8 cellular contexts compared by ENCODE assay signal in the genomic region with DNA sequence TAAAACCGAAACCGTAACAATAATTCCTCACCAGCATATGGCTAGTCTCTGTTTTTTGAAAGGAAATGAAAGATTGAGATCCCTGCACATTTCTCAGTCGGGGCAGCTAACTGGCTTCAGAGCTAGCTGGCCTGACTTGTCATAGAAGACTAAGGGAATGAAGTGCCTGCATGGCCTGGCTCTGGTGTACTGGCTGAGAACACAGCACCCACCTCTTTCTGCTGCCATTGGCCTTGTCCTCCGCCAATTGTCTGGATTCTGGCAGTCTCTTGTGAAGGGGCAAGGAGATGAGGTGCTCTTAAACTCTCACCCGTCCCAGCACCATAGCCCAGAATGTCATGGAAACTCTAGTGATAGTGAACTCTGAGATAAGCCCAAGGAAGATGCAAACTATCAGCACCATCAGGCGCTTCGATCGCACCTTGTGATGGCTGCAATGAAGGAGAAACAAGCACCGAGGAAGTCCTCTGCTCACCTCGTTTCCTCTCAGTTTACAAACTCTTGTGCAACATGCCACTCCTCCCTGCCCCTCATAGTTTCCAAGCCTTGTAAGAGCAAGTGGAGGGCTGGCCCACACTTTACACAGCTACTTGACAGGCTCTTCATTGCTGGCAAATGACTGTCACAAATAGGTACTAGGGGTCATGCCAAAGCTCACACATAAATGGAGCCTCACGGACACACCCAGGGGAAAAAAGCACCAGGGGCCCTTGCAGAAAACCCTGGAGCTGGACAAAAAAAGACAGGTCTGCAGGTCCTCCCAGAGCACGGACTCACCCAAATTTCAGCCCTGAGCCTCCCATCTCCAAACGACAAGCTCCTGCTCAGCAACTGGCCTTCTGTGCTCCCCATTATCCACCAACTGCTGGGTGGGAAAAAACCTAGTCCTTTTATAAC. TPM values are rescaled to one million over a fixed set of nuclear protein-coding genes. Genes with fewer than 3 reads are reported as not detected.
DNase-seq lines count a peak whose midpoint lies in the region; ATAC-seq, FAIRE-seq and TF ChIP-seq lines count a peak whose summit lies in the region.

No MANE protein-coding gene starts in this region.

- no peaks in the 10 kb centered on the region for H3K9me3 Mint-ChIP-seq in activated CD8-positive, alpha-beta T cell treated with anti-CD3 and anti-CD28 coated beads, Interleukin-2, amount 10 ng/mL, durations not matched to agents 7 days and 5 days (ENCODE audit: insufficient read depth)

- H3K4me3 ChIP-seq in fibroblast of villous mesenchyme (ENCODE audit: low read depth, low read length), result peak overlapping the region; percentile 70
- peak overlapping the region; percentile 77 for H3K4me3 ChIP-seq in skeletal muscle satellite cell (ENCODE audit: low read length)

- DNase-seq in NOMO-1 (lab: John Stamatoyannopoulos, UW; ENCODE audit: unreplicated experiment in 2 of 2) (peak; percentile 22 to 52), NOMO-1 treated with dmso at 0.1 percent for 144 hours (lab: John Stamatoyannopoulos, UW; ENCODE audit: unreplicated experiment) (no peak), fibroblast of villous mesenchyme (ENCODE audit: low read depth) (peak; percentile 31), HuH-7.5 (ENCODE audit: low spot score) (no peak), RCC 7860 (ENCODE audit: low spot score) (no peak)
- peak; percentile 71 for DNase-seq in activated CD8-positive, alpha-beta T cell treated with anti-CD3 and anti-CD28 coated beads, Interleukin-2, amount 10 ng/mL, durations not matched to agents 7 days and 5 days

- H3K27me3 Mint-ChIP-seq in activated CD8-positive, alpha-beta T cell treated with anti-CD3 and anti-CD28 coated beads, Interleukin-2, amount 10 ng/mL, durations not matched to agents 7 days and 5 days (ENCODE audit: low read depth), result no peaks in the 10 kb centered on the region

- peaks cover 16% of the 10 kb centered on the region for H3K36me3 ChIP-seq in skeletal muscle satellite cell (ENCODE audit: insufficient read depth, low read length)

- H3K9me3 ChIP-seq in skeletal muscle satellite cell (replicated peaks; ENCODE audit: low read length), result no peaks in the 10 kb centered on the region

- peaks cover 42% of the 10 kb centered on the region for H3K36me3 Mint-ChIP-seq in activated CD8-positive, alpha-beta T cell treated with anti-CD3 and anti-CD28 coated beads, Interleukin-2, amount 10 ng/mL, durations not matched to agents 7 days and 5 days (ENCODE audit: low read depth)

- no peaks in the 10 kb centered on the region for H3K27me3 ChIP-seq in skeletal muscle satellite cell (ENCODE audit: control insufficient read depth, insufficient read depth, low read length)

- POLR2A ChIA-PET in activated CD8-positive, alpha-beta T cell treated with anti-CD3 and anti-CD28 coated beads, Interleukin-2, amount 10 ng/mL, durations not matched to agents 7 days and 5 days (lab: Charles Lee), result interaction anchor here (1.2 to 2.4 kb wide), 5 partner anchors 8 to 122 kb away, joined by 3 to 11 read pairs (median 6); a partner anchor contains a TSS

- H3K9ac ChIP-seq in skeletal muscle satellite cell (ENCODE audit: low read depth, low read length), result peak overlapping the region; percentile 79

- CTCF ChIA-PET in activated CD8-positive, alpha-beta T cell treated with anti-CD3 and anti-CD28 coated beads, Interleukin-2, amount 10 ng/mL, durations not matched to agents 7 days and 5 days (lab: Charles Lee), result interaction anchor here (1.0 to 3.3 kb wide), 6 partner anchors 12 to 71 kb away, joined by 3 to 14 read pairs (median 4); a partner anchor contains a TSS

- no peak for TF ChIP-seq CTCF in fibroblast of villous mesenchyme (IDR thresholded peaks at IDR 0.05; ENCODE audit: insufficient read depth, low read depth, low read length)

- peak overlapping the region; percentile 91 for H3K4me3 Mint-ChIP-seq in activated CD8-positive, alpha-beta T cell treated with anti-CD3 and anti-CD28 coated beads, Interleukin-2, amount 10 ng/mL, durations not matched to agents 7 days and 5 days

- H3K27ac Mint-ChIP-seq in activated CD8-positive, alpha-beta T cell treated with anti-CD3 and anti-CD28 coated beads, Interleukin-2, amount 10 ng/mL, durations not matched to agents 7 days and 5 days, result peak overlapping the region; percentile 78

- peaks cover 52% of the 10 kb centered on the region for H3K4me1 Mint-ChIP-seq in activated CD8-positive, alpha-beta T cell treated with anti-CD3 and anti-CD28 coated beads, Interleukin-2, amount 10 ng/mL, durations not matched to agents 7 days and 5 days (ENCODE audit: low read depth)

- peak; percentile 43 for ATAC-seq in activated CD8-positive, alpha-beta T cell treated with anti-CD3 and anti-CD28 coated beads, Interleukin-2, amount 10 ng/mL, durations not matched to agents 7 days and 5 days
- no peak for ATAC-seq in GM18498 (IDR thresholded peaks at IDR 0.05; ENCODE audit: unreplicated experiment)

- FAIRE-seq in RCC 7860 (lab: Jason Lieb, UNC), result no peak

- H3K4me2 ChIP-seq in skeletal muscle satellite cell (ENCODE audit: low read length), result peak overlapping the region; percentile 90

- H3K4me1 ChIP-seq in skeletal muscle satellite cell (ENCODE audit: control insufficient read depth, insufficient read depth, low read length), result peaks cover 32% of the 10 kb centered on the region

RNA-seq across cellular contexts. Expression of a gene that starts 16.4 kb away (rescaled TPM):
- 10 to 100 TPM; 40.2 to 41.1 TPM for total RNA-seq in activated CD8-positive, alpha-beta T cell treated with anti-CD3 and anti-CD28 coated beads, Interleukin-2, amount 10 ng/mL, durations not matched to agents 7 days and 5 days
- 31.1 and 35.1 TPM in 2 replicates for total RNA-seq in fibroblast of villous mesenchyme
- 24.5 and 25.3 TPM in 2 replicates for total RNA-seq in skeletal muscle satellite cell (2012; rRNA removed)

RNA-seq across cellular contexts. Expression of a gene that starts 59.3 kb away (rescaled TPM):
- total RNA-seq in activated CD8-positive, alpha-beta T cell treated with anti-CD3 and anti-CD28 coated beads, Interleukin-2, amount 10 ng/mL, durations not matched to agents 7 days and 5 days, result 10 to 100 TPM; 86.3 to 98.0 TPM
- total RNA-seq in fibroblast of villous mesenchyme, result 108 and 116 TPM in 2 replicates
- total RNA-seq in skeletal muscle satellite cell (2012; rRNA removed), result 77.5 and 94.6 TPM in 2 replicates

Comparison
In these comparisons a context has a peak if more than half of its experiments do, and no peak if none do; other contexts are left out.
1. DNase-seq: peak in NOMO-1 (2 of 2), activated CD8-positive, alpha-beta T cell treated with anti-CD3 and anti-CD28 coated beads, Interleukin-2, amount 10 ng/mL, durations not matched to agents 7 days and 5 days (single experiment) and fibroblast of villous mesenchyme (single experiment); none in NOMO-1 treated with dmso at 0.1 percent for 144 hours (single experiment), HuH-7.5 (single experiment) and RCC 7860 (single experiment).